ENCODE assay signal across 28 cellular contexts in the genomic region with DNA sequence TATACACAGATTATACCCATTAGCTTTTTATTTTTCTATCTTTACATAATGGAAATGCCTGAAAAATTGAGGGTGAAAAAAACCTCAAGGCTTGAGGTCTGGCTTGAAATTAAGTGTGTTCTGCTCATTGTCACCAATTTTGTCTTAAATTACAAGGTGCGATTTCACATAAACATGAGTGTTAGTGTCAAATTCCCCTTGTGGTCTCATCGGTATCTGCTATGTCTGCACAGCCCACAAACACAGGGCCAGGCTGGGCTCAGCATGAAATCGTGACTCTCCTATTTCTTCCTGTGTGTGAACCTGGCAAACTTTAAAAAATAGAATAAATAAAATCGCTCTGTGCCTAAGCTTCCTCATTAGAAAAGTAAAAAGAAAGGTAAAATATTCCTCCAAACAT.
"Had no signal": no experiment of that assay in that cellular context is flagged by ENCODE, and none has a peak within 500 bp of the region (broad histone marks: within the 10 kb centered on the region; RNA-seq: fewer than 3 reads in every experiment).

No MANE protein-coding gene starts in this region.

- H3K4me3 Mint-ChIP-seq: mesothelial cell of epicardium; naive B cell; natural killer cell treated with Interleukin-12 subunit alpha and Interleukin-12 subunit beta and Interleukin-15 and Interleukin-18, amount 100 ng/mL, for 72 hours; stimulated activated naive B cell treated with anti-CD40 and anti-IgM and Interleukin-4, amounts not matched to agents 10 μg/mL and 1 μg/mL and 100 μg/mL, for 72 hours had no signal

- H3K36me3 Mint-ChIP-seq: mesothelial cell of epicardium; natural killer cell treated with Interleukin-12 subunit alpha and Interleukin-12 subunit beta and Interleukin-15 and Interleukin-18, amount 100 ng/mL, for 72 hours; stimulated activated naive B cell treated with anti-CD40 and anti-IgM and Interleukin-4, amounts not matched to agents 10 μg/mL and 1 μg/mL and 100 μg/mL, for 72 hours had no signal

- H3K9me3 Mint-ChIP-seq: mesothelial cell of epicardium; natural killer cell treated with Interleukin-12 subunit alpha and Interleukin-12 subunit beta and Interleukin-15 and Interleukin-18, amount 100 ng/mL, for 72 hours; stimulated activated naive B cell treated with anti-CD40 and anti-IgM and Interleukin-4, amounts not matched to agents 10 μg/mL and 1 μg/mL and 100 μg/mL, for 72 hours had no signal

- H3K4me1 ChIP-seq: left lung, lower lobe of right lung, right atrium auricular region, right lobe of liver, stomach, testis, thyroid gland, transverse colon, upper lobe of left lung had no signal

- DNase-seq: hippocampal formation; kidney; left colon; left lung; lower lobe of right lung; mammary epithelial cell; mesenchymal stem cell; naive B cell; ovary; stimulated activated CD4-positive, alpha-beta T cell treated with anti-CD3 and anti-CD28 coated beads, Interleukin-12 subunit alpha, Interleukin-12 subunit beta, amount 100 ng/mL, for 4 hours; stimulated activated CD4-positive, alpha-beta T cell treated with anti-CD3 and anti-CD28 coated beads, Interleukin-15, amount 100 ng/mL, for 24 hours; stimulated activated CD4-positive, alpha-beta T cell treated with anti-CD3 and anti-CD28 coated beads, Interleukin-2, amount 100 ng/mL, for 24 hours; stimulated activated CD4-positive, alpha-beta T cell treated with anti-CD3 and anti-CD28 coated beads, Interleukin-4, amount 100 ng/mL, for 1 hour; stimulated activated naive B cell treated with anti-CD40 and anti-IgM and Interleukin-4, amounts not matched to agents 10 μg/mL and 1 μg/mL and 100 μg/mL, for 72 hours; stimulated activated naive CD8-positive, alpha-beta T cell treated with anti-CD3 and anti-CD28 coated beads, Interleukin-15, Interleukin-2, amounts not matched to agents 100 U/mL and 50 U/mL, for 24 hours; stomach; testis; thyroid gland; transverse colon; upper lobe of left lung had no signal

- H3K4me3 ChIP-seq: left lung, lower lobe of right lung, ovary, right atrium auricular region, right lobe of liver, smooth muscle cell, stomach, testis, thyroid gland, transverse colon, upper lobe of left lung had no signal

- FAIRE-seq: islet of Langerhans, kidney, urothelium cell line had no signal

- ATAC-seq: left colon; left lung; lower lobe of right lung; right lobe of liver; stimulated activated naive B cell treated with anti-CD40 and anti-IgM and Interleukin-4, amounts not matched to agents 10 μg/mL and 1 μg/mL and 100 μg/mL, for 72 hours; stimulated activated naive CD8-positive, alpha-beta T cell treated with anti-CD3 and anti-CD28 coated beads, Interleukin-15, Interleukin-2, amounts not matched to agents 100 U/mL and 50 U/mL, for 24 hours had no signal

- H3K27ac Mint-ChIP-seq: mesothelial cell of epicardium; natural killer cell treated with Interleukin-12 subunit alpha and Interleukin-12 subunit beta and Interleukin-15 and Interleukin-18, amount 100 ng/mL, for 72 hours; progenitor cell of endocrine pancreas; stimulated activated naive B cell treated with anti-CD40 and anti-IgM and Interleukin-4, amounts not matched to agents 10 μg/mL and 1 μg/mL and 100 μg/mL, for 72 hours had no signal

- H3K36me3 ChIP-seq: left lung, lower lobe of right lung, ovary, right atrium auricular region, right lobe of liver, stomach, thyroid gland, transverse colon, upper lobe of left lung had no signal

- H3K27ac ChIP-seq: left lung, lower lobe of right lung, ovary, right atrium auricular region, right lobe of liver, stomach, testis, thyroid gland, transverse colon, upper lobe of left lung had no signal

- H3K27me3 ChIP-seq: ovary, right atrium auricular region, right lobe of liver, testis, thyroid gland, transverse colon, upper lobe of left lung had no signal

- H3K4me2 ChIP-seq: smooth muscle cell had no signal

- H3K9me3 ChIP-seq: left lung, lower lobe of right lung, ovary, right atrium auricular region, right lobe of liver, testis, thyroid gland, transverse colon, upper lobe of left lung had no signal
